Comparison of ENCODE assay signal across 9 cellular contexts in the genomic region with DNA sequence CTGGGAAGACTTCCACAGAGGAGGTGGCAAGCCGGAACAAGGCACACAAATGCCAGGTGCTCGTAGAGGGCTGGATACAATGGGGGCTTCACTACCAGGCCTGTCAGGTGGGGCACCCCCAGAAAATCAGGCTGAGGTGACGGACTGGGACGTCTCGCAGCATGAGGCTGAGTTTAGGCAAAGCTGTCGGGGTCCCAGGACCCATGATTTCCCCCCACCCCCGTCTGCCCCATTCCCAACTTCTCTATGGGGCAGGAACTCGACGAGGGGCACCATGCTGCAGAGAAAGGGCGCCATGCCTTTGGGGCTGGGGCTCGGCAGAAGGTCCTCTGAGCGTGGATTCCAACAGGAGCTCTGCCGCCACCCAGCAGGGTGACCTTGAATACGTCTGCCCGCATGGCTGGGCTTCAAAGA.
DNase-seq lines count a peak whose midpoint lies in the region; ATAC-seq and TF ChIP-seq lines count a peak whose summit lies in the region.
"Had no signal": no experiment of that assay in that cellular context is flagged by ENCODE, and none has a peak within 500 bp of the region (broad histone marks: within the 10 kb centered on the region; RNA-seq: fewer than 3 reads in every experiment).

No MANE protein-coding gene starts in this region.

- ATAC-seq in activated CD8-positive, alpha-beta T cell treated with anti-CD3 and anti-CD28 coated beads, Interleukin-2, amount 10 ng/mL, durations not matched to agents 7 days and 5 days: no peak

- peaks cover 77% of the 10 kb centered on the region for H3K27me3 Mint-ChIP-seq in T-helper 2 cell treated with Interferon-gamma antibody and Interleukin-4, amounts not matched to agents 5 μg/mL and 100 μg/mL, for 36 hours (ENCODE audit: low read depth)
- peaks cover 69% of the 10 kb centered on the region for H3K27me3 Mint-ChIP-seq in activated CD8-positive, alpha-beta T cell treated with anti-CD3 and anti-CD28 coated beads, Interleukin-2, amount 10 ng/mL, durations not matched to agents 7 days and 5 days (ENCODE audit: low read depth)

- TF ChIP-seq CTCF in stomach (IDR thresholded peaks at IDR 0.05): no peak

- CTCF ChIA-PET in activated CD8-positive, alpha-beta T cell treated with anti-CD3 and anti-CD28 coated beads, Interleukin-2, amount 10 ng/mL, durations not matched to agents 7 days and 5 days (lab: Charles Lee): interaction anchor here (1.2 kb wide), 1 partner anchor 11 kb away, joined by 3 read pairs; no protein-coding TSS in a partner anchor

- H3K9me3 Mint-ChIP-seq in T-helper 2 cell treated with Interferon-gamma antibody and Interleukin-4, amounts not matched to agents 5 μg/mL and 100 μg/mL, for 36 hours: peaks cover 19% of the 10 kb centered on the region
- H3K9me3 Mint-ChIP-seq in activated CD8-positive, alpha-beta T cell treated with anti-CD3 and anti-CD28 coated beads, Interleukin-2, amount 10 ng/mL, durations not matched to agents 7 days and 5 days (ENCODE audit: insufficient read depth): peaks cover 9% of the 10 kb centered on the region

- no peak for DNase-seq in T-helper 2 cell treated with Interferon-gamma antibody and Interleukin-4, amounts not matched to agents 5 μg/mL and 100 μg/mL, for 36 hours (ENCODE audit: low spot score)
- DNase-seq in T-helper 2 cell (no peak), stomach (no peak), nucleus accumbens (lab: John Stamatoyannopoulos, UW) (no peak), DMS153 (lab: John Stamatoyannopoulos, UW) (no peak), NCI-H2107 treated with DMSO at 0.1 percent for 48 hours (lab: John Stamatoyannopoulos, UW; ENCODE audit: unreplicated experiment) (no peak)
- DNase-seq in activated CD8-positive, alpha-beta T cell treated with anti-CD3 and anti-CD28 coated beads, Interleukin-2, amount 10 ng/mL, durations not matched to agents 7 days and 5 days: no peak
- DNase-seq: T1000 had no signal

- H3K4me1 ChIP-seq in iPS-20b (ENCODE audit: insufficient read depth, low read length) (no peaks in the 10 kb centered on the region; the same call in 1 of the 2 replicates), stomach (peaks cover 22 to 36% (median 31%) of the 10 kb centered on the region in 4 donors)

- TF ChIP-seq POLR2A in stomach (IDR thresholded peaks at IDR 0.05): no peak

- H3K36me3 Mint-ChIP-seq in T-helper 2 cell treated with Interferon-gamma antibody and Interleukin-4, amounts not matched to agents 5 μg/mL and 100 μg/mL, for 36 hours (ENCODE audit: low read depth): peaks cover 4% of the 10 kb centered on the region
- H3K36me3 Mint-ChIP-seq in activated CD8-positive, alpha-beta T cell treated with anti-CD3 and anti-CD28 coated beads, Interleukin-2, amount 10 ng/mL, durations not matched to agents 7 days and 5 days (ENCODE audit: low read depth): peaks cover 6% of the 10 kb centered on the region

- intact Hi-C loops in stomach (cut with DNase I; ENCODE audit: low total_unique reads): no loop called here

- peak overlapping the region; percentile 71 for H3K4me3 Mint-ChIP-seq in T-helper 2 cell treated with Interferon-gamma antibody and Interleukin-4, amounts not matched to agents 5 μg/mL and 100 μg/mL, for 36 hours
- H3K4me3 Mint-ChIP-seq in activated CD8-positive, alpha-beta T cell treated with anti-CD3 and anti-CD28 coated beads, Interleukin-2, amount 10 ng/mL, durations not matched to agents 7 days and 5 days: peak overlapping the region; percentile 50

- POLR2A ChIA-PET in activated CD8-positive, alpha-beta T cell treated with anti-CD3 and anti-CD28 coated beads, Interleukin-2, amount 10 ng/mL, durations not matched to agents 7 days and 5 days (lab: Charles Lee): no interaction called here

- H3K9ac ChIP-seq in iPS-20b (ENCODE audit: low read depth, low read length): peak overlapping the region; percentile 55; the same call in 1 of the 2 replicates

- H3K4me3 ChIP-seq in iPS-20b (ENCODE audit: low read length): peak overlapping the region; percentile 54; the same call in 1 of the 2 replicates
- H3K4me3 ChIP-seq in stomach: peak overlapping the region; percentile 44 to 51 (median 50)

- no peaks in the 10 kb centered on the region for H3K9me3 ChIP-seq in iPS-20b (ENCODE audit: insufficient read depth, low read depth, low read length)
- H3K9me3 ChIP-seq in stomach: no peaks in the 10 kb centered on the region

- H3K36me3 ChIP-seq in iPS-20b (ENCODE audit: insufficient read depth, low read depth, low read length) (no peaks in the 10 kb centered on the region), stomach (no peaks in the 10 kb centered on the region)

- H3K27ac Mint-ChIP-seq in T-helper 2 cell treated with Interferon-gamma antibody and Interleukin-4, amounts not matched to agents 5 μg/mL and 100 μg/mL, for 36 hours: no peak overlapping the region
- no peak overlapping the region for H3K27ac Mint-ChIP-seq in activated CD8-positive, alpha-beta T cell treated with anti-CD3 and anti-CD28 coated beads, Interleukin-2, amount 10 ng/mL, durations not matched to agents 7 days and 5 days

- H3K27ac ChIP-seq in iPS-20b (ENCODE audit: low read length) (no peak overlapping the region), stomach (peak overlapping the region; percentile 87 to 93 (median 88))

- TF ChIP-seq EP300 in stomach (IDR thresholded peaks at IDR 0.05): no peak

- H3K27me3 ChIP-seq in iPS-20b (ENCODE audit: insufficient read depth, low read length): peaks cover 41% of the 10 kb centered on the region
- peaks cover 0 to 17% (median 0%) of the 10 kb centered on the region in 3 donors for H3K27me3 ChIP-seq in stomach

- WGBS in stomach, 5 donors: 63 to 70% (median 68%) methylated on average over 13 to 15 of the region's 15 CpGs

- H3K4me1 Mint-ChIP-seq in T-helper 2 cell treated with Interferon-gamma antibody and Interleukin-4, amounts not matched to agents 5 μg/mL and 100 μg/mL, for 36 hours (ENCODE audit: low read depth): peaks cover 15% of the 10 kb centered on the region
- H3K4me1 Mint-ChIP-seq in activated CD8-positive, alpha-beta T cell treated with anti-CD3 and anti-CD28 coated beads, Interleukin-2, amount 10 ng/mL, durations not matched to agents 7 days and 5 days (ENCODE audit: low read depth): peaks cover 7% of the 10 kb centered on the region
